In genomic region chr19:31350693-31351211, GRCh38 we compare ENCODE assay signal across 8 cellular contexts. TPM values are rescaled to one million over a fixed set of nuclear protein-coding genes. Genes with fewer than 3 reads are reported as not detected.
A peak's percentile ranks its signal among the peaks of the same experiment; 100 is the strongest.
DNase-seq lines count a peak whose midpoint lies in the region; ATAC-seq, FAIRE-seq and TF ChIP-seq lines count a peak whose summit lies in the region.

No MANE protein-coding gene starts in this region.

- H3K27me3 Mint-ChIP-seq in astrocyte (ENCODE audit: low read depth, unreplicated experiment) (peaks cover 35% of the 10 kb centered on the region), progenitor cell of endocrine pancreas (peaks cover 53% of the 10 kb centered on the region)

- H3K9me3 ChIP-seq in DND-41 (ENCODE audit: insufficient read depth, low read length, severe bottlenecking) (no peaks in the 10 kb centered on the region), astrocyte (ENCODE audit: insufficient read depth, low read depth, low read length) (no peaks in the 10 kb centered on the region), hepatocyte (ENCODE audit: low read depth) (no peaks in the 10 kb centered on the region)

- peak overlapping the region in 1 of 2 experiments; percentile 50; a peak in 2 of 4 replicates for H3K4me3 ChIP-seq in DND-41 (ENCODE audit: low read depth in 1 of 2, low read length in 2 of 2)
- H3K4me3 ChIP-seq in NB4 (ENCODE audit: low read depth, low read length) = no peak overlapping the region
- H3K4me3 ChIP-seq in astrocyte (ENCODE audit: insufficient read depth, low read depth, low read length) = peak overlapping the region; percentile 82
- peak overlapping the region; percentile 76 for H3K4me3 ChIP-seq in hepatocyte

- FAIRE-seq in astrocyte (lab: Jason Lieb, UNC) = no peak

- H3K4me3 Mint-ChIP-seq in astrocyte (ENCODE audit: unreplicated experiment) (peak overlapping the region; percentile 97), progenitor cell of endocrine pancreas (ENCODE audit: low read depth) (peak overlapping the region; percentile 89)

- WGBS in hepatocyte (ENCODE audit: low lambda C conversion rate, missing lambda C conversion rate) = 0% methylated on average over 24 of the region's 66 CpGs

- H3K79me2 ChIP-seq in DND-41 (ENCODE audit: insufficient read depth, low read length) (peaks cover 17% of the 10 kb centered on the region), astrocyte (ENCODE audit: insufficient read depth, low read length) (peaks cover 56% of the 10 kb centered on the region), hepatocyte (peaks cover 35% of the 10 kb centered on the region)

- TF ChIP-seq POLR2A in NB4 (IDR thresholded peaks at IDR 0.05; ENCODE audit: extremely low read depth, insufficient read length) = no peak
- TF ChIP-seq POLR2A in GM18505 (IDR thresholded peaks at IDR 0.05; ENCODE audit: borderline replicate concordance, extremely low read depth, insufficient read depth, insufficient read length) = no peak

- peak overlapping the region; percentile 90 for H3K27ac Mint-ChIP-seq in astrocyte (ENCODE audit: unreplicated experiment)
- H3K27ac Mint-ChIP-seq in progenitor cell of endocrine pancreas = peak overlapping the region; percentile 79

- H4K20me1 ChIP-seq in DND-41 (ENCODE audit: insufficient read depth, low read length) (peaks cover 13% of the 10 kb centered on the region; the same call in 1 of the 2 replicates), astrocyte (ENCODE audit: insufficient read depth, low read length) (peaks cover 63% of the 10 kb centered on the region), hepatocyte (ENCODE audit: insufficient read depth, poor library complexity, severe bottlenecking) (no peaks in the 10 kb centered on the region)

- peaks cover 23% of the 10 kb centered on the region for H3K4me1 ChIP-seq in DND-41 (ENCODE audit: insufficient read depth, low read length)
- peaks cover 31% of the 10 kb centered on the region for H3K4me1 ChIP-seq in astrocyte (ENCODE audit: insufficient read depth, low read length)
- peaks cover 26% of the 10 kb centered on the region for H3K4me1 ChIP-seq in hepatocyte (ENCODE audit: insufficient read depth)

- H2AFZ ChIP-seq in DND-41 (ENCODE audit: low read depth, low read length) (peak overlapping the region; percentile 26; the same call in 1 of the 2 replicates), astrocyte (ENCODE audit: low read depth, low read length) (peak overlapping the region; percentile 67), hepatocyte (peak overlapping the region; percentile 94)

- H3K9me2 ChIP-seq in hepatocyte (replicated peaks; ENCODE audit: insufficient read depth) = no peaks in the 10 kb centered on the region

- H3K27me3 ChIP-seq in DND-41 (ENCODE audit: insufficient read depth, low read length, poor library complexity) (peaks cover 7% of the 10 kb centered on the region), astrocyte (ENCODE audit: insufficient read depth, low read length) (peaks cover 30% of the 10 kb centered on the region), hepatocyte (peaks cover 80% of the 10 kb centered on the region)

- H3K9ac ChIP-seq in DND-41 (ENCODE audit: low read depth, low read length) (peak overlapping the region; percentile 71), astrocyte (ENCODE audit: low read length) (peak overlapping the region; percentile 90)

- ATAC-seq in DND-41 (ENCODE audit: insufficient read depth, low read depth) (peak; percentile 26; the same call in 2 of the 3 replicates), GM18505 (IDR thresholded peaks at IDR 0.05; ENCODE audit: unreplicated experiment) (no peak)

- TF ChIP-seq CTCF in DND-41 (IDR thresholded peaks at IDR 0.05; ENCODE audit: borderline replicate concordance, extremely low read depth, low read length, poor library complexity, severe bottlenecking) (no peak), NB4 (IDR thresholded peaks at IDR 0.05; ENCODE audit: low read depth, low read length) (no peak), astrocyte (IDR thresholded peaks at IDR 0.05; ENCODE audit: insufficient read depth, low read depth, low read length) (no peak), hepatocyte (IDR thresholded peaks at IDR 0.05; ENCODE audit: poor library complexity) (no peak), progenitor cell of endocrine pancreas (IDR thresholded peaks at IDR 0.05; ENCODE audit: unreplicated experiment) (no peak)

- DNase-seq in DND-41 = peak; percentile 47
- DNase-seq in NB4 (ENCODE audit: low read depth) = peak; percentile 25
- DNase-seq in astrocyte (ENCODE audit: low read depth) = peak; percentile 31
- DNase-seq in hepatocyte (ENCODE audit: low spot score) = peak; percentile 81
- DNase-seq in progenitor cell of endocrine pancreas (ENCODE audit: low spot score, unreplicated experiment) = peak; percentile 42
- DNase-seq in NCI-H1048 (lab: John Stamatoyannopoulos, UW) = no peak
- no peak for DNase-seq in NCI-H2081 treated with DMSO at 0.1 percent for 48 hours (lab: John Stamatoyannopoulos, UW)

- H3K4me2 ChIP-seq in DND-41 (ENCODE audit: insufficient read depth, low read length) (peak overlapping the region; percentile 69), astrocyte (ENCODE audit: low read length) (peak overlapping the region; percentile 96), hepatocyte (peak overlapping the region; percentile 99)

- H3K36me3 Mint-ChIP-seq in astrocyte (ENCODE audit: low read depth, unreplicated experiment) = no peaks in the 10 kb centered on the region
- no peaks in the 10 kb centered on the region for H3K36me3 Mint-ChIP-seq in progenitor cell of endocrine pancreas (ENCODE audit: insufficient read depth)

- H3K36me3 ChIP-seq in DND-41 (ENCODE audit: insufficient read depth, low read length) (no peaks in the 10 kb centered on the region), astrocyte (ENCODE audit: insufficient read depth, low read length) (peaks cover 1% of the 10 kb centered on the region), hepatocyte (replicated peaks; ENCODE audit: insufficient read depth, low read depth) (no peaks in the 10 kb centered on the region)

- H3K27ac ChIP-seq in DND-41 (ENCODE audit: low read length) = peak overlapping the region; percentile 44; the same call in 1 of the 2 replicates
- peak overlapping the region; percentile 74 for H3K27ac ChIP-seq in astrocyte (ENCODE audit: low read depth, low read length)
- peak overlapping the region; percentile 92 for H3K27ac ChIP-seq in hepatocyte

- H3K9me3 Mint-ChIP-seq in astrocyte (ENCODE audit: unreplicated experiment) (no peaks in the 10 kb centered on the region), progenitor cell of endocrine pancreas (ENCODE audit: low read depth) (no peaks in the 10 kb centered on the region)

- H3K4me1 Mint-ChIP-seq in astrocyte (ENCODE audit: low read depth, unreplicated experiment) = peaks cover 17% of the 10 kb centered on the region
- H3K4me1 Mint-ChIP-seq in progenitor cell of endocrine pancreas (ENCODE audit: low read depth) = peaks cover 48% of the 10 kb centered on the region

RNA-seq across cellular contexts. Expression of gene TSHZ3, which starts 1.5 kb away (rescaled TPM):
- total RNA-seq in astrocyte = 6.1 and 7.9 TPM in 2 replicates
- 4.9 and 5.7 TPM in 2 replicates for total RNA-seq in hepatocyte
- 5.3 and 5.7 TPM in 2 replicates for polyA plus RNA-seq in hepatocyte
- 15.0 and 15.5 TPM in 2 replicates for total RNA-seq in progenitor cell of endocrine pancreas

Comparison
In these comparisons a context has a peak if more than half of its experiments do, and no peak if none do; other contexts are left out.
1. DNase-seq: peak in DND-41 (single experiment), NB4 (single experiment), astrocyte (single experiment), hepatocyte (single experiment) and progenitor cell of endocrine pancreas (single experiment); none in NCI-H1048 (single experiment) and NCI-H2081 treated with DMSO at 0.1 percent for 48 hours (single experiment).
2. H2AFZ ChIP-seq: peak in every context shown above with its lines; median percentile 94 in hepatocyte; 67 in astrocyte; 26 in DND-41.
3. Peak in every context shown above with its lines, with median percentiles within 50 percentile points of each other: H3K27ac ChIP-seq and H3K4me2 ChIP-seq.